8 cellular contexts compared by ENCODE assay signal in the genomic region with DNA sequence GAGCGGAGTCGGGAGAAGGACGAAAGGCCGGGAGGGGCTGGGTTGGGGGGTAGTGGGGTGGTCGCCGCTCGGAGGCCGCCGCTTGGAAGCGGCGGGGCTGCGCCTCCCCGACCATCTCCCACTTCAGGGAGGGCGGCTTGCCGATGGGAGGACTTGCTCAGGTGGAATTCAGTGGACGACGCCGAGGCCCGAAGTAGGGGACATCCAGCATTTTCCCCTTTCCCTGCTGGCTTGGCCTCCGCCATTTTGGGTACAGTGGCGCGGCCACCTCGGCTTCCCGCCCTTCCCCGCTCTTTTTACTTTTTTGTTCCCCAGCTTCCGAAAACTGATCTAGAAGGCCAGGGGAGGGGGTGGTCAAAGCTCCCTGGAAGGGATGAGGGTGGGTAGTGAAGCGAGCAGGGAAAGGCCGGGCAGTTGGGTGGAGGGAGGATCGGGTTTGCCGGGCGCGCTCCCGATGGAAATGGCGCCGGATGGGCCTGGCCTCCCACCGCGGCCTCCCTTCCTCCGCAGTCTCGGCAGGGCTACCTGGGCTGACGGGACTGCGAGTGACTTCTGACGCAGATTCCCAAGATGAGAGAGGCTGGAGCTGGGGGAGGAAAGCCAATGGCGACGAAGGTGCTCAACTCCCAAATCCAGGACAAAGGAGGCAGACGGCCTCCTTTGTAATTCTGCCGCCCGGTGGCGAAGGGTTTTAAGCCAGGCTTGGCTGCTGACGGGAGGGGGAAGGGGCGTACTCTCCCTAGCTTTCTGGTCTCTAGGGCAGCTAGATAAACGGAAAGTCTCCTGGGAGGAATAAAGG. TPM values are rescaled to one million over a fixed set of nuclear protein-coding genes. Genes with fewer than 3 reads are reported as not detected.
DNase-seq lines count a peak whose midpoint lies in the region; ATAC-seq and TF ChIP-seq lines count a peak whose summit lies in the region.

A gene (minus strand): TSS at position 670 of the 799 bp plus-strand sequence. CDS start 26,084 bp downstream, outside the sequence.

- peaks cover 31% of the 10 kb centered on the region for H3K4me1 ChIP-seq in CD8-positive, alpha-beta memory T cell (ENCODE audit: insufficient read depth, low read length)
- peaks cover 34% of the 10 kb centered on the region for H3K4me1 ChIP-seq in HUES48 (ENCODE audit: control insufficient read depth, insufficient read depth, low read length)
- peaks cover 35% of the 10 kb centered on the region for H3K4me1 ChIP-seq in OCI-LY3 (ENCODE audit: low read length)

- peaks cover 0 to 39% (median 4%) of the 10 kb centered on the region in 3 donors for H3K36me3 Mint-ChIP-seq in CD8-positive, alpha-beta memory T cell
- peaks cover 1 to 8% of the 10 kb centered on the region in 2 donors for H3K36me3 Mint-ChIP-seq in naive B cell

- peaks cover 62% of the 10 kb centered on the region for H3K79me2 ChIP-seq in OCI-LY3 (ENCODE audit: low read length)

- POLR2A ChIA-PET in CD8-positive, alpha-beta memory T cell (lab: Charles Lee) = interaction anchor here (0.5 to 2.5 kb wide), 21 partner anchors 9 to 709 kb away, joined by 3 to 23 read pairs (median 5); a partner anchor contains a TSS

- TF ChIP-seq CTCF in OCI-LY3 (IDR thresholded peaks at IDR 0.05; ENCODE audit: low read depth, low read length) = peak; percentile 36

- peak within 1 kb of the TSS; percentile 98 to 100 (median 100) for H3K27ac Mint-ChIP-seq in CD8-positive, alpha-beta memory T cell
- H3K27ac Mint-ChIP-seq in naive B cell = peak within 1 kb of the TSS; percentile 99 to 100 (median 99)

- no peaks in the 10 kb centered on the region for H3K27me3 ChIP-seq in CD8-positive, alpha-beta memory T cell (ENCODE audit: insufficient read depth, low read length, poor library complexity, severe bottlenecking)
- H3K27me3 ChIP-seq in HUES48 (ENCODE audit: control insufficient read depth, insufficient read depth, low read length) (no peaks in the 10 kb centered on the region), OCI-LY3 (ENCODE audit: low read depth, low read length) (no peaks in the 10 kb centered on the region)

- H3K9ac ChIP-seq in HUES48 (ENCODE audit: low read depth, low read length) (peak within 1 kb of the TSS; percentile 99), OCI-LY3 (ENCODE audit: low read length) (peak within 1 kb of the TSS; percentile 99)

- H3K4me3 Mint-ChIP-seq in CD8-positive, alpha-beta memory T cell = peak within 1 kb of the TSS; percentile 96 to 100 (median 100)
- peak within 1 kb of the TSS; percentile 98 to 100 (median 100) for H3K4me3 Mint-ChIP-seq in naive B cell

- H3K9me3 ChIP-seq in CD8-positive, alpha-beta memory T cell (ENCODE audit: low read length) = no peaks in the 10 kb centered on the region
- H3K9me3 ChIP-seq in HUES48 (ENCODE audit: control insufficient read depth, insufficient read depth, low read length) (no peaks in the 10 kb centered on the region), OCI-LY3 (ENCODE audit: insufficient read depth, low read length) (no peaks in the 10 kb centered on the region)

- H3K27ac ChIP-seq in CD8-positive, alpha-beta memory T cell (ENCODE audit: low read depth, low read length) = peak within 1 kb of the TSS; percentile 96
- peak within 1 kb of the TSS; percentile 99 for H3K27ac ChIP-seq in HUES48 (ENCODE audit: low read depth, low read length)
- peak within 1 kb of the TSS; percentile 90 for H3K27ac ChIP-seq in OCI-LY3 (ENCODE audit: low read length)

- peak within 1 kb of the TSS; percentile 95 for H3K4me3 ChIP-seq in CD8-positive, alpha-beta memory T cell (ENCODE audit: low read length)
- H3K4me3 ChIP-seq in HUES48 (ENCODE audit: low read depth, low read length) (peak within 1 kb of the TSS; percentile 80), OCI-LY3 (ENCODE audit: low read length) (peak within 1 kb of the TSS; percentile 100)

- H2AFZ ChIP-seq in OCI-LY3 (ENCODE audit: low read depth, low read length) = peak within 1 kb of the TSS; percentile 46; the same call in 1 of the 2 replicates

- no peaks in the 10 kb centered on the region for H3K36me3 ChIP-seq in CD8-positive, alpha-beta memory T cell (ENCODE audit: insufficient read depth, low read length)
- H3K36me3 ChIP-seq in HUES48 (ENCODE audit: control insufficient read depth, insufficient read depth, low read length) = peaks cover 23% of the 10 kb centered on the region
- peaks cover 13% of the 10 kb centered on the region for H3K36me3 ChIP-seq in OCI-LY3 (replicated peaks; ENCODE audit: low read depth, low read length)

- peaks cover 0 to 3% (median 0%) of the 10 kb centered on the region in 5 donors for H3K9me3 Mint-ChIP-seq in CD8-positive, alpha-beta memory T cell
- H3K9me3 Mint-ChIP-seq in naive B cell = peaks cover 0 to 8% (median 2%) of the 10 kb centered on the region in 7 donors

- H3K4me1 Mint-ChIP-seq in CD8-positive, alpha-beta memory T cell = peaks cover 44 to 66% (median 54%) of the 10 kb centered on the region in 3 donors
- H3K4me1 Mint-ChIP-seq in naive B cell = peaks cover 52 to 74% (median 67%) of the 10 kb centered on the region in 3 donors

- peak within 1 kb of the TSS; percentile 85 for H3K4me2 ChIP-seq in OCI-LY3 (ENCODE audit: low read length)

- peaks cover 47% of the 10 kb centered on the region for H4K20me1 ChIP-seq in OCI-LY3 (ENCODE audit: insufficient read depth, low read length)

- CTCF ChIA-PET in CD8-positive, alpha-beta memory T cell (lab: Charles Lee) = interaction anchor here (0.7 to 4.9 kb wide), 6 partner anchors 10 to 477 kb away, joined by 3 to 18 read pairs (median 4); no protein-coding TSS in a partner anchor

- peak; percentile 38 to 73 (median 56) for DNase-seq in CD8-positive, alpha-beta memory T cell
- DNase-seq in activated T-helper 1 cell treated with Interleukin-2 at 50 U/mL for 16 hours (ENCODE audit: low read depth) (peak; percentile 34), fibroblast of gingiva (ENCODE audit: low read depth) (peak; percentile 73), naive B cell (peak; percentile 48)
- peak; percentile 19 to 26 for DNase-seq in stimulated activated CD8-positive, alpha-beta memory T cell treated with anti-CD3 and anti-CD28 coated beads, Interleukin-7, amount 100 ng/mL, for 48 hours (ENCODE audit: extremely low read depth in 1 of 2, low read depth in 1 of 2)

- ATAC-seq in GM21367 (IDR thresholded peaks at IDR 0.05; ENCODE audit: unreplicated experiment) (peak; percentile 18), naive B cell (ENCODE audit: low read depth in 2 of 2) (peak; percentile 1 to 2)

- peaks cover 0 to 6% of the 10 kb centered on the region in 2 donors for H3K27me3 Mint-ChIP-seq in CD8-positive, alpha-beta memory T cell
- no peaks in the 10 kb centered on the region for H3K27me3 Mint-ChIP-seq in naive B cell

RNA-seq across cellular contexts. Expression of the gene that starts here (rescaled TPM):
- 1 to 10 TPM; 1.2 to 1.7 TPM for total RNA-seq in CD8-positive, alpha-beta memory T cell
- polyA plus RNA-seq in CD8-positive, alpha-beta memory T cell = 0.95 TPM
- polyA plus RNA-seq in naive B cell (ENCODE audit: low read depth in 6 of 6) = 1 to 10 TPM in 2 of 6 donors, under 1 TPM in 3, not detected in 1; 0.77 to 2.0 (median 1.00) TPM

Comparison
In these comparisons a context has a peak if more than half of its experiments do, and no peak if none do; other contexts are left out.
1. Peak in every context shown above with its lines: DNase-seq, ATAC-seq, H3K4me3 ChIP-seq and H3K27ac ChIP-seq.
2. DNase-seq: peak in every context shown above with its lines; median percentile 73 in fibroblast of gingiva; 56 in CD8-positive, alpha-beta memory T cell; 48 in naive B cell; 34 in activated T-helper 1 cell treated with Interleukin-2 at 50 U/mL for 16 hours; 22 in stimulated activated CD8-positive, alpha-beta memory T cell treated with anti-CD3 and anti-CD28 coated beads, Interleukin-7, amount 100 ng/mL, for 48 hours.